ENCODE assay signal across 8 cellular contexts in the genomic region with DNA sequence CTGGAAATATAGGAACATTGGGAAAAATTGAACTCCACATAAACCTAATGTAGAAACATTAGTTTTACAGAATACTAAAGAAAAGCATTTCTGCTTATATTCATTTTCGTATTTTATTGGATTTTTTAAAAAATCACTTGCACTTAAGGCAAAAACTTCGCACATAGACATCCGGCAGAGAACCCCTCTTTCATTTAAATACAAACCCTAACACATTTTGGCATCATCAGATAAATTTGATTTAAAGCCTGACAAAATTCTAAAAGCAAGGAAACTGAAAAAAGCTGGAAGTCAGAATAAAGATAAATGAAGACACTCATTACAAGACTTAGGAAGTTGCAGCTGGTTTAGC. TPM values are rescaled to one million over a fixed set of nuclear protein-coding genes. Genes with fewer than 3 reads are reported as not detected.
DNase-seq lines count a peak whose midpoint lies in the region; ATAC-seq lines count a peak whose summit lies in the region.

No MANE protein-coding gene starts in this region.

- peaks cover 17% of the 10 kb centered on the region for H3K4me1 ChIP-seq in CD4-positive, CD25-positive, alpha-beta regulatory T cell (ENCODE audit: control insufficient read depth, insufficient read depth, low read length, poor library complexity, severe bottlenecking)

- no peak for DNase-seq in CD4-positive, CD25-positive, alpha-beta regulatory T cell
- no peak for DNase-seq in activated naive CD8-positive, alpha-beta T cell treated with anti-CD3 and anti-CD28 coated beads, Interleukin-2, amount 10 ng/mL, durations not matched to agents 7 days and 5 days
- no peak for DNase-seq in natural killer cell treated with Interleukin-12 subunit alpha and Interleukin-12 subunit beta and Interleukin-15 and Interleukin-18, amount 100 ng/mL, for 72 hours (ENCODE audit: low spot score)
- DNase-seq in ureter (ENCODE audit: low spot score), result no peak
- DNase-seq in NCI-H187 (lab: John Stamatoyannopoulos, UW), result no peak
- no peak for DNase-seq in activated gamma-delta T cell treated with Interleukin-2 at 50 U/mL for 16 hours
- DNase-seq in GF-D8 (lab: John Stamatoyannopoulos, UW), result no peak

- no peaks in the 10 kb centered on the region for H3K36me3 Mint-ChIP-seq in CD4-positive, CD25-positive, alpha-beta regulatory T cell
- peaks cover 6% of the 10 kb centered on the region for H3K36me3 Mint-ChIP-seq in activated naive CD8-positive, alpha-beta T cell treated with anti-CD3 and anti-CD28 coated beads, Interleukin-2, amount 10 ng/mL, durations not matched to agents 7 days and 5 days
- H3K36me3 Mint-ChIP-seq in natural killer cell treated with Interleukin-12 subunit alpha and Interleukin-12 subunit beta and Interleukin-15 and Interleukin-18, amount 100 ng/mL, for 72 hours, result peaks cover 6% of the 10 kb centered on the region

- no peaks in the 10 kb centered on the region for H3K9me3 Mint-ChIP-seq in CD4-positive, CD25-positive, alpha-beta regulatory T cell
- no peaks in the 10 kb centered on the region for H3K9me3 Mint-ChIP-seq in activated naive CD8-positive, alpha-beta T cell treated with anti-CD3 and anti-CD28 coated beads, Interleukin-2, amount 10 ng/mL, durations not matched to agents 7 days and 5 days
- no peaks in the 10 kb centered on the region for H3K9me3 Mint-ChIP-seq in natural killer cell treated with Interleukin-12 subunit alpha and Interleukin-12 subunit beta and Interleukin-15 and Interleukin-18, amount 100 ng/mL, for 72 hours

- no peaks in the 10 kb centered on the region for H3K36me3 ChIP-seq in CD4-positive, CD25-positive, alpha-beta regulatory T cell (ENCODE audit: control insufficient read depth, insufficient read depth, low read length)

- peak overlapping the region; percentile 93 for H3K4me3 ChIP-seq in CD4-positive, CD25-positive, alpha-beta regulatory T cell (ENCODE audit: low read depth, low read length)

- POLR2A ChIA-PET in activated naive CD8-positive, alpha-beta T cell treated with anti-CD3 and anti-CD28 coated beads, Interleukin-2, amount 10 ng/mL, durations not matched to agents 7 days and 5 days (lab: Charles Lee), result interaction anchor here (0.6 kb wide), 1 partner anchor 856 kb away, joined by 3 read pairs; no protein-coding TSS in a partner anchor

- peak overlapping the region; percentile 93 to 98 (median 98) for H3K4me3 Mint-ChIP-seq in CD4-positive, CD25-positive, alpha-beta regulatory T cell
- H3K4me3 Mint-ChIP-seq in activated naive CD8-positive, alpha-beta T cell treated with anti-CD3 and anti-CD28 coated beads, Interleukin-2, amount 10 ng/mL, durations not matched to agents 7 days and 5 days, result peak overlapping the region; percentile 93
- peak overlapping the region; percentile 96 for H3K4me3 Mint-ChIP-seq in natural killer cell treated with Interleukin-12 subunit alpha and Interleukin-12 subunit beta and Interleukin-15 and Interleukin-18, amount 100 ng/mL, for 72 hours

- H3K4me1 Mint-ChIP-seq in CD4-positive, CD25-positive, alpha-beta regulatory T cell, result peaks cover 17 to 42% (median 34%) of the 10 kb centered on the region in 4 donors
- peaks cover 19% of the 10 kb centered on the region for H3K4me1 Mint-ChIP-seq in activated naive CD8-positive, alpha-beta T cell treated with anti-CD3 and anti-CD28 coated beads, Interleukin-2, amount 10 ng/mL, durations not matched to agents 7 days and 5 days
- peaks cover 20 to 36% of the 10 kb centered on the region in 2 donors for H3K4me1 Mint-ChIP-seq in natural killer cell treated with Interleukin-12 subunit alpha and Interleukin-12 subunit beta and Interleukin-15 and Interleukin-18, amount 100 ng/mL, for 72 hours (ENCODE audit: low read depth in 2 of 2)

- ATAC-seq in CD4-positive, CD25-positive, alpha-beta regulatory T cell (ENCODE audit: low read depth in 2 of 2), result no peak
- peak; percentile 1 for ATAC-seq in HG02852 (IDR thresholded peaks at IDR 0.05; ENCODE audit: unreplicated experiment)
- no peak for ATAC-seq in activated naive CD8-positive, alpha-beta T cell treated with anti-CD3 and anti-CD28 coated beads, Interleukin-2, amount 10 ng/mL, durations not matched to agents 7 days and 5 days (ENCODE audit: low read depth)
- ATAC-seq in natural killer cell treated with Interleukin-12 subunit alpha and Interleukin-12 subunit beta and Interleukin-15 and Interleukin-18, amount 100 ng/mL, for 72 hours, result no peak

- H3K27me3 Mint-ChIP-seq in CD4-positive, CD25-positive, alpha-beta regulatory T cell, result peaks cover 19% of the 10 kb centered on the region
- H3K27me3 Mint-ChIP-seq in activated naive CD8-positive, alpha-beta T cell treated with anti-CD3 and anti-CD28 coated beads, Interleukin-2, amount 10 ng/mL, durations not matched to agents 7 days and 5 days, result no peaks in the 10 kb centered on the region
- H3K27me3 Mint-ChIP-seq in natural killer cell treated with Interleukin-12 subunit alpha and Interleukin-12 subunit beta and Interleukin-15 and Interleukin-18, amount 100 ng/mL, for 72 hours, result no peaks in the 10 kb centered on the region

- H3K27ac ChIP-seq in CD4-positive, CD25-positive, alpha-beta regulatory T cell (ENCODE audit: insufficient read depth, low read length, poor library complexity, severe bottlenecking), result no peak overlapping the region

- H3K27me3 ChIP-seq in CD4-positive, CD25-positive, alpha-beta regulatory T cell (ENCODE audit: control insufficient read depth, insufficient read depth, low read length), result no peaks in the 10 kb centered on the region

- H3K9me3 ChIP-seq in CD4-positive, CD25-positive, alpha-beta regulatory T cell (ENCODE audit: control insufficient read depth in 2 of 2, low read length in 2 of 2), result no peaks in the 10 kb centered on the region

- peak overlapping the region in 2 of 3 donors; percentile 94 to 96 for H3K27ac Mint-ChIP-seq in CD4-positive, CD25-positive, alpha-beta regulatory T cell
- H3K27ac Mint-ChIP-seq in activated naive CD8-positive, alpha-beta T cell treated with anti-CD3 and anti-CD28 coated beads, Interleukin-2, amount 10 ng/mL, durations not matched to agents 7 days and 5 days, result no peak overlapping the region
- peak overlapping the region; percentile 80 to 94 for H3K27ac Mint-ChIP-seq in natural killer cell treated with Interleukin-12 subunit alpha and Interleukin-12 subunit beta and Interleukin-15 and Interleukin-18, amount 100 ng/mL, for 72 hours

RNA-seq across cellular contexts. Expression of a gene that starts 0.4 kb away (rescaled TPM):
- total RNA-seq in CD4-positive, CD25-positive, alpha-beta regulatory T cell, result 118 TPM
- 10 to 100 TPM; 39.1 to 56.0 (median 48.2) TPM for polyA plus RNA-seq in CD4-positive, CD25-positive, alpha-beta regulatory T cell
- total RNA-seq in activated naive CD8-positive, alpha-beta T cell treated with anti-CD3 and anti-CD28 coated beads, Interleukin-2, amount 10 ng/mL, durations not matched to agents 7 days and 5 days, result 10 to 100 TPM; 73.1 to 73.7 TPM
- 100 to 1,000 TPM in 1 of 2 donors, 10 to 100 TPM in 1; 78.5 to 107 TPM for total RNA-seq in natural killer cell treated with Interleukin-12 subunit alpha and Interleukin-12 subunit beta and Interleukin-15 and Interleukin-18, amount 100 ng/mL, for 72 hours
- 145 TPM for total RNA-seq in ureter
